Comparison of ENCODE assay signal across 24 cellular contexts in genomic region chr4:89497517-89498308, GRCh38.
DNase-seq lines count a peak whose midpoint lies in the region; ATAC-seq, FAIRE-seq and TF ChIP-seq lines count a peak whose summit lies in the region.
"Had no signal": no experiment of that assay in that cellular context is flagged by ENCODE, and none has a peak within 500 bp of the region (broad histone marks: within the 10 kb centered on the region; RNA-seq: fewer than 3 reads in every experiment).

No MANE protein-coding gene starts in this region.

- BruUV-seq in HepG2 (replicated peaks; lab: Mats Ljungman, UMichigan) (no TSS peak), endothelial cell of umbilical vein (replicated peaks; lab: Mats Ljungman, UMichigan) (TSS peak; percentile 82)

- H3K79me2 ChIP-seq in HepG2 (ENCODE audit: insufficient read depth, low read length), result no peaks in the 10 kb centered on the region
- no peaks in the 10 kb centered on the region for H3K79me2 ChIP-seq in endothelial cell of umbilical vein (ENCODE audit: control insufficient read depth, insufficient read depth, low read length)

- H3K27me3 ChIP-seq in liver (ENCODE audit: control insufficient read depth in 4 of 4, insufficient read depth in 4 of 4, low read length in 3 of 4) (no peaks in the 10 kb centered on the region), HepG2 (ENCODE audit: control insufficient read depth in 1 of 2, insufficient read depth in 2 of 2, low read length in 2 of 2) (no peaks in the 10 kb centered on the region), endothelial cell of umbilical vein (ENCODE audit: control insufficient read depth in 2 of 2, insufficient read depth in 2 of 2, low read length in 2 of 2) (no peaks in the 10 kb centered on the region), tibial nerve (no peaks in the 10 kb centered on the region), foreskin keratinocyte (no peaks in the 10 kb centered on the region)

- TF ChIP-seq EP300 in HepG2 (IDR thresholded peaks at IDR 0.05; ENCODE audit: low read depth in 2 of 2, low read length in 2 of 2), result no peak
- TF ChIP-seq EP300 in HepG2 (CRISPR knock-in tag; IDR thresholded peaks at IDR 0.05; ENCODE audit: borderline replicate concordance), result no peak
- TF ChIP-seq EP300 in tibial nerve (IDR thresholded peaks at IDR 0.05), result peak; percentile 40 to 54

- H3K9me3 ChIP-seq in liver (ENCODE audit: control insufficient read depth in 4 of 4, low read length in 3 of 4) (no peaks in the 10 kb centered on the region), HepG2 (ENCODE audit: low read length) (no peaks in the 10 kb centered on the region), endothelial cell of umbilical vein (replicated peaks; ENCODE audit: control insufficient read depth, insufficient read depth, low read length) (no peaks in the 10 kb centered on the region), tibial nerve (no peaks in the 10 kb centered on the region)

- H3K9ac ChIP-seq in liver (ENCODE audit: low read depth in 1 of 2, low read length in 2 of 2), result no peak overlapping the region
- no peak overlapping the region for H3K9ac ChIP-seq in HepG2 (ENCODE audit: insufficient read depth, low read depth, low read length)
- peak overlapping the region; percentile 56 for H3K9ac ChIP-seq in endothelial cell of umbilical vein (replicated peaks; ENCODE audit: extremely low read depth, insufficient read depth, low read length)
- H3K9ac ChIP-seq: KMS-11 had no signal

- no peaks in the 10 kb centered on the region for H3K36me3 ChIP-seq in liver (ENCODE audit: control insufficient read depth in 4 of 4, insufficient read depth in 3 of 4, low read depth in 1 of 4, low read length in 3 of 4)
- H3K36me3 ChIP-seq in HepG2 (replicated peaks in 1 of 2; ENCODE audit: control insufficient read depth in 1 of 2, insufficient read depth in 2 of 2, low read length in 2 of 2), result no peaks in the 10 kb centered on the region
- no peaks in the 10 kb centered on the region for H3K36me3 ChIP-seq in endothelial cell of umbilical vein (ENCODE audit: control insufficient read depth in 2 of 2, extremely low read depth in 1 of 2, insufficient read depth in 2 of 2, low read length in 2 of 2)
- H3K36me3 ChIP-seq in tibial nerve, result no peaks in the 10 kb centered on the region

- in situ Hi-C loops in HepG2 (cut with HindIII; ENCODE audit: extremely low pct_ligation_motif_present, low pct_unique_long_range_greater_than_20kb), result no loop called here

- TF ChIP-seq RAD21 in liver (IDR thresholded peaks at IDR 0.05) (no peak), HepG2 (CRISPR knock-in tag; IDR thresholded peaks at IDR 0.05) (no peak)

- DNase-seq in HepG2 (ENCODE audit: low spot score) (no peak), endothelial cell of umbilical vein (ENCODE audit: low read depth, low spot score) (peak; percentile 94), lung microvascular endothelial cell (ENCODE audit: low read depth in 2 of 2) (peak; percentile 90 to 98), tibial nerve (ENCODE audit: low spot score in 2 of 2) (no peak), NCI-H774 (lab: John Stamatoyannopoulos, UW) (no peak), foreskin keratinocyte (no peak), NCI-H510A (lab: John Stamatoyannopoulos, UW) (no peak)
- DNase-seq: activated CD4-positive, alpha-beta T cell treated with anti-CD3 and anti-CD28 coated beads, Interleukin-2, amount 10 ng/mL, durations not matched to agents 7 days and 5 days; activated naive CD4-positive, alpha-beta T cell treated with Interleukin-2 at 50 U/mL for 16 hours; activated T-cell treated with anti-CD3 and anti-CD28 coated beads, Interleukin-2, amount 50 U/mL, for 72 hours; DMS79; GOT3; kidney; MV-4-11; NCI-H510A treated with DMSO at 0.1 percent for 48 hours; stimulated activated CD4-positive, alpha-beta T cell treated with anti-CD3 and anti-CD28 coated beads, Interleukin-2, amount 100 ng/mL, for 24 hours; T-helper 2 cell had no signal

- H2AFZ ChIP-seq in HepG2 (ENCODE audit: low read length) (no peak overlapping the region), endothelial cell of umbilical vein (ENCODE audit: low read depth, low read length) (no peak overlapping the region)

- H3K4me3 ChIP-seq in liver (ENCODE audit: low read depth in 1 of 3, low read length in 3 of 3) (no peak overlapping the region), HepG2 (replicated peaks in 1 of 3; ENCODE audit: insufficient read depth in 1 of 3, low read depth in 2 of 3, low read length in 3 of 3) (no peak overlapping the region), endothelial cell of umbilical vein (replicated peaks in 1 of 3; ENCODE audit: insufficient read depth in 1 of 3, low read depth in 1 of 3, low read length in 3 of 3) (no peak overlapping the region), tibial nerve (no peak overlapping the region)
- H3K4me3 ChIP-seq: SK-N-MC, smooth muscle cell had no signal

- CTCF ChIA-PET in HepG2 (lab: Yijun Ruan, JAX; ENCODE audit: low intra/inter-chr PET ratio, low total read pairs), result no interaction called here
- CTCF ChIA-PET in endothelial cell of umbilical vein (lab: Charles Lee), result interaction anchor here (0.9 to 3.3 kb wide), 3 partner anchors 11 to 60 kb away, joined by 3 to 17 read pairs (median 5); no protein-coding TSS in a partner anchor

- no peak overlapping the region for H3K4me2 ChIP-seq in HepG2 (ENCODE audit: low read depth, low read length)
- peak overlapping the region; percentile 78 for H3K4me2 ChIP-seq in endothelial cell of umbilical vein (ENCODE audit: insufficient read depth, low read length)
- H3K4me2 ChIP-seq: KMS-11, smooth muscle cell had no signal

- FAIRE-seq in HepG2 (lab: Jason Lieb, UNC) (no peak), endothelial cell of umbilical vein (lab: Jason Lieb, UNC) (peak; percentile 91)
- FAIRE-seq: A204.1, bronchial epithelial cell, GM18507, kidney had no signal

- H3K27ac ChIP-seq in liver (ENCODE audit: low read depth in 1 of 2, low read length in 2 of 2) (no peak overlapping the region), HepG2 (ENCODE audit: extremely low read length, insufficient read depth, low read length) (no peak overlapping the region), endothelial cell of umbilical vein (ENCODE audit: insufficient read depth, low read depth, low read length) (peak overlapping the region; percentile 95), tibial nerve (peak overlapping the region in 1 of 4 donors; percentile 26), foreskin keratinocyte (no peak overlapping the region)
- H3K27ac ChIP-seq: KMS-11, SK-N-MC had no signal

- ATAC-seq in HepG2 (no peak), foreskin keratinocyte (no peak)
- ATAC-seq: activated T-cell treated with anti-CD3 and anti-CD28 coated beads, Interleukin-2, amount 50 U/mL, for 72 hours had no signal

- 41% methylated on average over 4 of the region's 4 CpGs for WGBS in liver
- WGBS in HepG2 (ENCODE audit: low lambda C conversion rate), result 19% methylated on average over 4 of the region's 4 CpGs
- WGBS in tibial nerve, 2 donors, result 26 to 32% methylated on average over 4 of the region's 4 CpGs

- H3K9me1 ChIP-seq in endothelial cell of umbilical vein (replicated peaks; ENCODE audit: control insufficient read depth, extremely low read depth, insufficient read depth, low read length), result no peaks in the 10 kb centered on the region

- TF ChIP-seq POLR2A in HepG2 (IDR thresholded peaks at IDR 0.05; ENCODE audit: insufficient read depth in 1 of 2, low read depth in 2 of 2, low read length in 2 of 2) (no peak), endothelial cell of umbilical vein (IDR thresholded peaks at IDR 0.05; ENCODE audit: low read depth, low read length) (peak; percentile 44), tibial nerve (IDR thresholded peaks at IDR 0.05) (no peak)

- dilution Hi-C loops in endothelial cell of umbilical vein (cut with MboI; ENCODE audit: extremely low pct_ligation_motif_present, low sequenced_read_pairs), result no loop called here

- no peaks in the 10 kb centered on the region for H3K4me1 ChIP-seq in liver (ENCODE audit: control insufficient read depth in 4 of 4, insufficient read depth in 4 of 4, low read length in 3 of 4)
- no peaks in the 10 kb centered on the region for H3K4me1 ChIP-seq in HepG2 (ENCODE audit: insufficient read depth, low read length)
- H3K4me1 ChIP-seq in endothelial cell of umbilical vein (ENCODE audit: control insufficient read depth, extremely low read depth, insufficient read depth, low read length), result peaks cover 39% of the 10 kb centered on the region
- H3K4me1 ChIP-seq in tibial nerve, result peaks cover 0 to 10% (median 2%) of the 10 kb centered on the region in 4 donors
- no peaks in the 10 kb centered on the region for H3K4me1 ChIP-seq in foreskin keratinocyte

- TF ChIP-seq CTCF in liver (IDR thresholded peaks at IDR 0.05; ENCODE audit: low read depth, low read length, missing input control), result no peak
- TF ChIP-seq CTCF in HepG2 (CRISPR knock-in tag; IDR thresholded peaks at IDR 0.05), result no peak
- TF ChIP-seq CTCF in endothelial cell of umbilical vein (IDR thresholded peaks at IDR 0.05; ENCODE audit: extremely low read depth in 1 of 2, insufficient read depth in 1 of 2, low read depth in 1 of 2, low read length in 2 of 2), result no peak
- no peak for TF ChIP-seq CTCF in tibial nerve (IDR thresholded peaks at IDR 0.05)
- TF ChIP-seq CTCF in foreskin keratinocyte (conservative IDR thresholded peaks at IDR 0.05), result no peak

- intact Hi-C loops in HepG2 (cut with micrococcal nuclease; ENCODE audit: unreplicated experiment) (no loop called here), endothelial cell of umbilical vein (cut with micrococcal nuclease) (loop anchor here (1.0 kb wide), 1 partner anchor 42 kb away; no protein-coding TSS in a partner anchor)

- H4K20me1 ChIP-seq in HepG2 (ENCODE audit: insufficient read depth, low read length) (no peaks in the 10 kb centered on the region), endothelial cell of umbilical vein (replicated peaks; ENCODE audit: control insufficient read depth, extremely low read depth, insufficient read depth, low read length) (no peaks in the 10 kb centered on the region)

- POLR2A ChIA-PET in HepG2 (lab: Yijun Ruan, JAX), result no interaction called here
- POLR2A ChIA-PET in endothelial cell of umbilical vein (lab: Charles Lee), result interaction anchor here (0.7 to 1.1 kb wide), 2 partner anchors 9 to 211 kb away, joined by 3 read pairs; no protein-coding TSS in a partner anchor

TF ChIP-seq in liver, 16 proteins besides CTCF, POLR2A, EP300 and RAD21 (continues in another document):
- TF ChIP-seq MAX (IDR thresholded peaks at IDR 0.05) (no peak), NR2F2 (IDR thresholded peaks at IDR 0.05) (peak; percentile 88)

TF ChIP-seq in endothelial cell of umbilical vein, 7 proteins besides CTCF, POLR2A, EP300 and RAD21 (continues in another document):
- no peak for TF ChIP-seq MAX (IDR thresholded peaks at IDR 0.05; ENCODE audit: insufficient read depth, insufficient read length)
- no peak for TF ChIP-seq MYC (IDR thresholded peaks at IDR 0.05; ENCODE audit: low read depth, low read length)
- TF ChIP-seq JUN (IDR thresholded peaks at IDR 0.05; ENCODE audit: borderline replicate concordance, insufficient read depth, insufficient read length, low read depth), result peak; percentile 76
- peak; percentile 62 for TF ChIP-seq GATA2 (IDR thresholded peaks at IDR 0.05; ENCODE audit: insufficient read depth, insufficient read length, low read depth, low read length)
- TF ChIP-seq EZH2 (IDR thresholded peaks at IDR 0.05; ENCODE audit: borderline replicate concordance, low read depth, low read length, severe bottlenecking), result no peak

Comparison
In these comparisons a context has a peak if more than half of its experiments do, and no peak if none do; other contexts are left out.
1. DNase-seq: peak in endothelial cell of umbilical vein (single experiment) and lung microvascular endothelial cell (2 of 2); none in HepG2 (single experiment), tibial nerve (0 of 2), NCI-H774 (single experiment), foreskin keratinocyte (0 of 2) and NCI-H510A (single experiment).